In the genomic region with DNA sequence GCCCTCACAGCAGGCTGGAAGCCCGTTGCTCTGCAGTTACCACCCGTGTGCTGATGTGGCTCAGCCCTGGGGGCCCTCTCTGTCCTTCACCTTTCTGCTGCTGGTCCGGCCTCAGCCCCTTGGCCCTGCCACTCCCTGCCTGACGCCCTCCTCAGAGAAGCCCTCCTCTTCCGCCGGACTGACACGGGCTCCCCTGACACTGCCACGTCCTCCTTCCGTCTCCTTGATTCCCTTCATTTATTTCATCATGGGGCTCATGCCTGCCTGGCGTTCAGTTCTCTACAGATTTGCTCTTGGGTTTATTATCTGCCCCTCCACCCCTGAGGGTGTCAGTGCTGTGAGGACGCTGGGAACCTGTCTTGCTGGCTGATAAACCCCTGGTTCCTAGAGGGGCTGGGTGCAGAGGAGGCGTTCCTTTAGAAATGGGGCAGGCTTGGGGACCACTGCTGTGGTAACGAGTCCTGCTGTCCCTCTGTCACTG, we compare ENCODE assay signal across 18 cellular contexts. TPM values are rescaled to one million over a fixed set of nuclear protein-coding genes. Genes with fewer than 3 reads are reported as not detected.
DNase-seq lines count a peak whose midpoint lies in the region; ATAC-seq and TF ChIP-seq lines count a peak whose summit lies in the region.
"Had no signal": no experiment of that assay in that cellular context is flagged by ENCODE, and none has a peak within 500 bp of the region (broad histone marks: within the 10 kb centered on the region; RNA-seq: fewer than 3 reads in every experiment).

No MANE protein-coding gene starts in this region.

- no peak overlapping the region for H3K23ac ChIP-seq in neuronal stem cell (ENCODE audit: low read depth, low read length, poor library complexity)

- H3K4me3 ChIP-seq in mammary epithelial cell (replicated peaks in 1 of 3; ENCODE audit: insufficient read depth in 1 of 3, low read depth in 2 of 3, low read length in 3 of 3) (no peak overlapping the region), neuronal stem cell (ENCODE audit: low read length in 2 of 2) (no peak overlapping the region)
- H3K4me3 ChIP-seq: Peyer's patch had no signal

- peak overlapping the region; percentile 71 for H3K18ac ChIP-seq in neuronal stem cell (ENCODE audit: low read length)

- intact Hi-C loops in MCF 10A (cut with micrococcal nuclease): no loop called here
- intact Hi-C loops in mammary epithelial cell (cut with micrococcal nuclease): no loop called here

- 86% methylated on average over 9 of the region's 13 CpGs for WGBS in mammary epithelial cell (ENCODE audit: low coverage, missing lambda C conversion rate)
- no CpG with 5 or more reads among the region's 13 CpGs for WGBS in neuronal stem cell (ENCODE audit: extremely low coverage in 2 of 2, insufficient read length in 2 of 2, insufficient replicate concordance in 1 of 2), 2 donors

- no peaks in the 10 kb centered on the region for H3K4me1 Mint-ChIP-seq in MCF 10A (ENCODE audit: insufficient read depth, unreplicated experiment)
- H3K4me1 Mint-ChIP-seq: IgD-negative memory B cell had no signal

- no peaks in the 10 kb centered on the region for H3K79me2 ChIP-seq in mammary epithelial cell (ENCODE audit: insufficient read depth, low read length)

- no peak overlapping the region for H3K4me3 Mint-ChIP-seq in MCF 10A (ENCODE audit: unreplicated experiment)
- H3K4me3 Mint-ChIP-seq: IgD-negative memory B cell had no signal

- H3K27ac ChIP-seq in mammary epithelial cell (ENCODE audit: insufficient read depth, low read depth, low read length) (no peak overlapping the region), neuronal stem cell (replicated peaks; ENCODE audit: low read length) (no peak overlapping the region)
- H3K27ac ChIP-seq: 22Rv1, Peyer's patch had no signal

- BruUV-seq in MCF 10A (replicated peaks; lab: Mats Ljungman, UMichigan): no TSS peak
- BruUV-seq in mammary epithelial cell (replicated peaks; lab: Mats Ljungman, UMichigan): no TSS peak

- TF ChIP-seq CTCF in MCF 10A (IDR thresholded peaks at IDR 0.05; ENCODE audit: unreplicated experiment) (no peak), mammary epithelial cell (conservative IDR thresholded peaks at IDR 0.05 in 1 of 2, IDR thresholded peaks at IDR 0.05 in 1 of 2; ENCODE audit: extremely low read depth in 1 of 2, insufficient read depth in 1 of 2, low read depth in 1 of 2, low read length in 2 of 2) (no peak)

- ATAC-seq in GM18870 (IDR thresholded peaks at IDR 0.05; ENCODE audit: unreplicated experiment) (no peak), HG03025 (IDR thresholded peaks at IDR 0.05; ENCODE audit: low FRiP score, unreplicated experiment) (no peak)
- ATAC-seq: Right ventricle myocardium inferior had no signal

- H3K14ac ChIP-seq in neuronal stem cell (ENCODE audit: low read length): peak overlapping the region; percentile 94

- H2BK5ac ChIP-seq in neuronal stem cell (ENCODE audit: low read length): no peak overlapping the region

- peak overlapping the region; percentile 98 for H2AK5ac ChIP-seq in neuronal stem cell (ENCODE audit: low read depth, low read length)

- no peak overlapping the region for H4K8ac ChIP-seq in neuronal stem cell (ENCODE audit: low read depth, low read length)

- H2BK120ac ChIP-seq in neuronal stem cell (ENCODE audit: low read depth, low read length): no peak overlapping the region

- H3K9ac ChIP-seq in mammary epithelial cell (ENCODE audit: insufficient read depth, low read length) (no peak overlapping the region), neuronal stem cell (ENCODE audit: low read depth, low read length, poor library complexity) (no peak overlapping the region)

- H3K79me1 ChIP-seq in neuronal stem cell (ENCODE audit: low read depth, low read length): no peaks in the 10 kb centered on the region

- no peak overlapping the region for H3K4me2 ChIP-seq in mammary epithelial cell (ENCODE audit: insufficient read depth, low read depth, low read length)
- H3K4me2 ChIP-seq in neuronal stem cell (ENCODE audit: insufficient read depth, low read length, poor library complexity, severe bottlenecking): no peak overlapping the region

- H2BK12ac ChIP-seq in neuronal stem cell (ENCODE audit: low read length): peak overlapping the region; percentile 46

- DNase-seq in MCF 10A (ENCODE audit: unreplicated experiment): no peak
- DNase-seq in mammary epithelial cell: no peak
- peak; percentile 44 to 48 for DNase-seq in erythroblast (lab: John Stamatoyannopoulos, UW)
- DNase-seq in neuronal stem cell (ENCODE audit: low spot score): no peak
- no peak for DNase-seq in DMS153 (lab: John Stamatoyannopoulos, UW)
- no peak for DNase-seq in stimulated activated CD4-positive, alpha-beta T cell treated with anti-CD3 and anti-CD28 coated beads, Interleukin-4, amount 100 ng/mL, for 24 hours
- DNase-seq: AML-193, DMS 273 treated with DMSO at 0.1 percent for 48 hours, HCEC 1CT, NCI-H1105 treated with DMSO at 0.1 percent for 48 hours, NCI-H1694 treated with DMSO at 0.1 percent for 48 hours, Peyer's patch had no signal

- H3K36me3 Mint-ChIP-seq in MCF 10A (ENCODE audit: insufficient read depth, unreplicated experiment): no peaks in the 10 kb centered on the region
- H3K36me3 Mint-ChIP-seq: IgD-negative memory B cell had no signal

- H4K91ac ChIP-seq in neuronal stem cell (ENCODE audit: low read depth, low read length, poor library complexity): no peak overlapping the region

- H2AFZ ChIP-seq in mammary epithelial cell (ENCODE audit: low read depth, low read length) (no peak overlapping the region), neuronal stem cell (ENCODE audit: low read length) (no peak overlapping the region)

- in situ Hi-C loops in mammary epithelial cell (cut with MboI; ENCODE audit: low sequenced_read_pairs in 2 of 2): no loop called here

- no peak overlapping the region for H3K4ac ChIP-seq in neuronal stem cell (ENCODE audit: low read length)

- peaks cover 4% of the 10 kb centered on the region for H3K27me3 ChIP-seq in mammary epithelial cell (ENCODE audit: insufficient read depth, low read length)
- no peaks in the 10 kb centered on the region for H3K27me3 ChIP-seq in neuronal stem cell (ENCODE audit: control insufficient read depth in 3 of 3, insufficient read depth in 3 of 3, low read depth in 1 of 3, low read length in 3 of 3)
- H3K27me3 ChIP-seq: Peyer's patch had no signal

- no peaks in the 10 kb centered on the region for H3K27me3 Mint-ChIP-seq in MCF 10A (ENCODE audit: insufficient read depth, unreplicated experiment)

- H2BK15ac ChIP-seq in neuronal stem cell (ENCODE audit: low read length): peak overlapping the region; percentile 71

- H3K4me1 ChIP-seq in mammary epithelial cell (ENCODE audit: insufficient read depth, low read length) (no peaks in the 10 kb centered on the region), neuronal stem cell (ENCODE audit: control insufficient read depth in 2 of 2, insufficient read depth in 1 of 2, low read depth in 1 of 2, low read length in 2 of 2) (peaks cover 20 to 22% of the 10 kb centered on the region in 2 donors)
- H3K4me1 ChIP-seq: Peyer's patch had no signal

- POLR2A ChIA-PET in MCF 10A (lab: Yijun Ruan, JAX): no interaction called here

- no peaks in the 10 kb centered on the region for H4K20me1 ChIP-seq in mammary epithelial cell (ENCODE audit: insufficient read depth, low read length)

- no peaks in the 10 kb centered on the region for H3K36me3 ChIP-seq in mammary epithelial cell (ENCODE audit: insufficient read depth, low read length)
- H3K36me3 ChIP-seq in neuronal stem cell (replicated peaks in 1 of 2; ENCODE audit: control insufficient read depth in 2 of 2, insufficient read depth in 2 of 2, low read length in 2 of 2): no peaks in the 10 kb centered on the region
- H3K36me3 ChIP-seq: Peyer's patch had no signal

- no peak for TF ChIP-seq POLR2A in erythroblast (IDR thresholded peaks at IDR 0.05; ENCODE audit: low read length)

- H3K9me3 Mint-ChIP-seq in MCF 10A (ENCODE audit: unreplicated experiment): no peaks in the 10 kb centered on the region
- H3K9me3 Mint-ChIP-seq: IgD-negative memory B cell had no signal

- H3K27ac Mint-ChIP-seq in MCF 10A (ENCODE audit: low read depth, unreplicated experiment): peak overlapping the region; percentile 29
- H3K27ac Mint-ChIP-seq: IgD-negative memory B cell had no signal

- CTCF ChIA-PET in MCF 10A (lab: Yijun Ruan, JAX): interaction anchor here (0.5 to 0.6 kb wide), 2 partner anchors 35 to 72 kb away, joined by 3 read pairs; no protein-coding TSS in a partner anchor
- CTCF ChIA-PET in mammary epithelial cell (lab: Charles Lee; ENCODE audit: low non-redundant PET): no interaction called here

- dilution Hi-C loops in mammary epithelial cell (cut with HindIII; ENCODE audit: low sequenced_read_pairs): no loop called here

- H3K9me3 ChIP-seq in mammary epithelial cell (replicated peaks; ENCODE audit: insufficient read depth, low read length) (no peaks in the 10 kb centered on the region), neuronal stem cell (replicated peaks in 1 of 2; ENCODE audit: control insufficient read depth in 2 of 2, insufficient read depth in 1 of 2, low read depth in 1 of 2, low read length in 2 of 2) (no peaks in the 10 kb centered on the region)
- H3K9me3 ChIP-seq: Peyer's patch had no signal

RNA-seq across cellular contexts. Expression of a gene that starts 19.6 kb away (rescaled TPM):
- total RNA-seq in MCF 10A (2022) (not detected in 2 replicates), mammary epithelial cell (1 to 10 TPM in 1 of 2 donors, not detected in 1; 2.2 TPM)
- polyA plus RNA-seq in mammary epithelial cell: 0.03 TPM
- not detected for polyA minus RNA-seq in mammary epithelial cell
- 12.1 TPM for polyA plus RNA-seq in neuronal stem cell (2013, experiment 1 of 2)
- 12.3 TPM for polyA plus RNA-seq in neuronal stem cell (2013, experiment 2 of 2)
- total RNA-seq: NCI-H460 had no signal

Comparison
In these comparisons a context has a peak if more than half of its experiments do, and no peak if none do; other contexts are left out.
1. DNase-seq: peak in erythroblast (2 of 2); none in MCF 10A (single experiment), mammary epithelial cell (single experiment), neuronal stem cell (single experiment), DMS153 (single experiment) and stimulated activated CD4-positive, alpha-beta T cell treated with anti-CD3 and anti-CD28 coated beads, Interleukin-4, amount 100 ng/mL, for 24 hours (single experiment).